In genomic region chr18:30405038-30405437, GRCh38 we compare ENCODE assay signal across 4 cellular contexts.
"Had no signal": no experiment of that assay in that cellular context is flagged by ENCODE, and none has a peak within 500 bp of the region (broad histone marks: within the 10 kb centered on the region; RNA-seq: fewer than 3 reads in every experiment).

No MANE protein-coding gene starts in this region.

- H3K4me3 ChIP-seq: K562 had no signal

- ATAC-seq: HepG2, K562 had no signal

- H3K27ac ChIP-seq: HL-60 had no signal

- DNase-seq: IMR-90 had no signal
